10 cellular contexts compared by ENCODE assay signal in genomic region chr4:139509727-139510410, GRCh38. TPM values are rescaled to one million over a fixed set of nuclear protein-coding genes. Genes with fewer than 3 reads are reported as not detected.
DNase-seq lines count a peak whose midpoint lies in the region; TF ChIP-seq lines count a peak whose summit lies in the region.
"Had no signal": no experiment of that assay in that cellular context is flagged by ENCODE, and none has a peak within 500 bp of the region (broad histone marks: within the 10 kb centered on the region; RNA-seq: fewer than 3 reads in every experiment).

No MANE protein-coding gene starts in this region.

- H3K4me1 Mint-ChIP-seq in neural progenitor cell, result peaks cover 17% of the 10 kb centered on the region
- no peaks in the 10 kb centered on the region for H3K4me1 Mint-ChIP-seq in activated T-helper 2 cell treated with anti-CD3 and anti-CD28 coated beads, Interferon-gamma antibody, Interleukin-2, Interleukin-4, amounts not matched to agents 10 μg/mL and 5 μg/mL and 100 μg/mL, durations not matched to agents 14 hours and 24 hours and 36 hours (ENCODE audit: low read depth)

- no peaks in the 10 kb centered on the region for H3F3A ChIP-seq in neural progenitor cell (ENCODE audit: low read depth)

- H3K27ac Mint-ChIP-seq in neural progenitor cell, result no peak overlapping the region
- H3K27ac Mint-ChIP-seq in activated T-helper 2 cell treated with anti-CD3 and anti-CD28 coated beads, Interferon-gamma antibody, Interleukin-2, Interleukin-4, amounts not matched to agents 10 μg/mL and 5 μg/mL and 100 μg/mL, durations not matched to agents 14 hours and 24 hours and 36 hours, result no peak overlapping the region

- H3K36me3 ChIP-seq in neural progenitor cell (no peaks in the 10 kb centered on the region), uterus (no peaks in the 10 kb centered on the region)

- H3K79me2 ChIP-seq in neural progenitor cell (ENCODE audit: low read depth), result no peaks in the 10 kb centered on the region

- H3K9ac ChIP-seq in neural progenitor cell, result no peak overlapping the region

- DNase-seq in GM10266 (ENCODE audit: extremely low spot score), result no peak
- DNase-seq in NCI-H510A (lab: John Stamatoyannopoulos, UW), result peak; percentile 11
- no peak for DNase-seq in epithelial cell of proximal tubule (ENCODE audit: low read depth)
- peak; percentile 59 for DNase-seq in neural progenitor cell (ENCODE audit: low spot score)
- no peak for DNase-seq in uterus
- no peak for DNase-seq in activated T-helper 2 cell treated with anti-CD3 and anti-CD28 coated beads, Interferon-gamma antibody, Interleukin-2, Interleukin-4, amounts not matched to agents 10 μg/mL and 5 μg/mL and 100 μg/mL, durations not matched to agents 14 hours and 24 hours and 36 hours (ENCODE audit: low spot score)
- DNase-seq in NCI-H524 treated with DMSO at 0.1 percent for 48 hours (lab: John Stamatoyannopoulos, UW), result no peak
- no peak for DNase-seq in T-helper 2 cell
- DNase-seq: NCI-H1105 treated with DMSO at 0.1 percent for 48 hours; stimulated activated CD4-positive, alpha-beta T cell treated with anti-CD3 and anti-CD28 coated beads, Interleukin-1b, Interleukin-23, amount 100 ng/mL, for 48 hours had no signal

- TF ChIP-seq CTCF in GM10266 (IDR thresholded peaks at IDR 0.05; ENCODE audit: control insufficient read depth, insufficient read depth, low read depth, missing control alignments) (peak; percentile 45), epithelial cell of proximal tubule (conservative IDR thresholded peaks at IDR 0.05; ENCODE audit: low read depth, low read length) (peak; percentile 68), neural progenitor cell (IDR thresholded peaks at IDR 0.05) (peak; percentile 57), uterus (IDR thresholded peaks at IDR 0.05) (peak in 2 of 4 experiments; percentile 8 to 14)

- H3K4me2 ChIP-seq in neural progenitor cell, result no peak overlapping the region

- H3K27me3 ChIP-seq in neural progenitor cell (no peaks in the 10 kb centered on the region), uterus (no peaks in the 10 kb centered on the region)

- no peaks in the 10 kb centered on the region for H3K9me3 Mint-ChIP-seq in neural progenitor cell
- no peaks in the 10 kb centered on the region for H3K9me3 Mint-ChIP-seq in activated T-helper 2 cell treated with anti-CD3 and anti-CD28 coated beads, Interferon-gamma antibody, Interleukin-2, Interleukin-4, amounts not matched to agents 10 μg/mL and 5 μg/mL and 100 μg/mL, durations not matched to agents 14 hours and 24 hours and 36 hours

- H4K20me1 ChIP-seq in neural progenitor cell (ENCODE audit: low read depth), result no peaks in the 10 kb centered on the region

- H3K36me3 Mint-ChIP-seq in neural progenitor cell, result peaks cover 14% of the 10 kb centered on the region
- peaks cover 60% of the 10 kb centered on the region for H3K36me3 Mint-ChIP-seq in activated T-helper 2 cell treated with anti-CD3 and anti-CD28 coated beads, Interferon-gamma antibody, Interleukin-2, Interleukin-4, amounts not matched to agents 10 μg/mL and 5 μg/mL and 100 μg/mL, durations not matched to agents 14 hours and 24 hours and 36 hours (ENCODE audit: low read depth)

- H2AFZ ChIP-seq in neural progenitor cell (replicated peaks), result no peak overlapping the region

- H3K27ac ChIP-seq in neural progenitor cell (no peak overlapping the region), uterus (no peak overlapping the region)

- no peak for TF ChIP-seq POLR2A in uterus (IDR thresholded peaks at IDR 0.05)

- no peak overlapping the region for H3K4me3 Mint-ChIP-seq in neural progenitor cell
- H3K4me3 Mint-ChIP-seq in activated T-helper 2 cell treated with anti-CD3 and anti-CD28 coated beads, Interferon-gamma antibody, Interleukin-2, Interleukin-4, amounts not matched to agents 10 μg/mL and 5 μg/mL and 100 μg/mL, durations not matched to agents 14 hours and 24 hours and 36 hours (ENCODE audit: low read depth), result no peak overlapping the region

- H3K4me3 ChIP-seq in epithelial cell of proximal tubule (ENCODE audit: low read depth, low read length) (no peak overlapping the region), neural progenitor cell (no peak overlapping the region), uterus (no peak overlapping the region)

- H3K9me3 ChIP-seq in neural progenitor cell (ENCODE audit: low read depth), result no peaks in the 10 kb centered on the region
- H3K9me3 ChIP-seq in uterus, result no peaks in the 10 kb centered on the region

- intact Hi-C loops in uterus (cut with DNase I; ENCODE audit: low total_unique reads), result no loop called here
- intact Hi-C loops in activated T-helper 2 cell treated with anti-CD3 and anti-CD28 coated beads, Interferon-gamma antibody, Interleukin-2, Interleukin-4, amounts not matched to agents 10 μg/mL and 5 μg/mL and 100 μg/mL, durations not matched to agents 14 hours and 24 hours and 36 hours (cut with micrococcal nuclease), result no loop called here

- no peaks in the 10 kb centered on the region for H3K27me3 Mint-ChIP-seq in neural progenitor cell (ENCODE audit: insufficient read depth, low read depth)
- H3K27me3 Mint-ChIP-seq in activated T-helper 2 cell treated with anti-CD3 and anti-CD28 coated beads, Interferon-gamma antibody, Interleukin-2, Interleukin-4, amounts not matched to agents 10 μg/mL and 5 μg/mL and 100 μg/mL, durations not matched to agents 14 hours and 24 hours and 36 hours (ENCODE audit: low read depth), result no peaks in the 10 kb centered on the region

- H3K4me1 ChIP-seq in neural progenitor cell (no peaks in the 10 kb centered on the region), uterus (no peaks in the 10 kb centered on the region)

RNA-seq across cellular contexts. Expression of gene SETD7, which starts 46.1 kb away (rescaled TPM):
- total RNA-seq in epithelial cell of proximal tubule, result 21.7 and 29.4 TPM in 2 replicates
- 4.9 and 8.2 TPM in 2 replicates for total RNA-seq in neural progenitor cell (ENCODE audit: low replicate concordance)
- total RNA-seq in uterus, result 10 to 100 TPM; 38.9 to 80.6 (median 59.3) TPM
- 20.3 and 20.7 TPM in 2 replicates for total RNA-seq in activated T-helper 2 cell treated with anti-CD3 and anti-CD28 coated beads, Interferon-gamma antibody, Interleukin-2, Interleukin-4, amounts not matched to agents 10 μg/mL and 5 μg/mL and 100 μg/mL, durations not matched to agents 14 hours and 24 hours and 36 hours

RNA-seq across cellular contexts. Expression of gene RAB33B, which starts 55.9 kb away (rescaled TPM):
- total RNA-seq in epithelial cell of proximal tubule, result 3.9 and 5.9 TPM in 2 replicates
- 10.3 and 14.4 TPM in 2 replicates for total RNA-seq in neural progenitor cell (ENCODE audit: low replicate concordance)
- total RNA-seq in uterus, result 10 to 100 TPM in 3 of 4 donors, 1 to 10 TPM in 1; 9.2 to 46.8 (median 13.8) TPM
- total RNA-seq in activated T-helper 2 cell treated with anti-CD3 and anti-CD28 coated beads, Interferon-gamma antibody, Interleukin-2, Interleukin-4, amounts not matched to agents 10 μg/mL and 5 μg/mL and 100 μg/mL, durations not matched to agents 14 hours and 24 hours and 36 hours, result 3.8 and 4.5 TPM in 2 replicates

Comparison
In these comparisons a context has a peak if more than half of its experiments do, and no peak if none do; other contexts are left out.
1. DNase-seq: peak in NCI-H510A (single experiment) and neural progenitor cell (single experiment); none in GM10266 (single experiment), epithelial cell of proximal tubule (single experiment), uterus (0 of 2), activated T-helper 2 cell treated with anti-CD3 and anti-CD28 coated beads, Interferon-gamma antibody, Interleukin-2, Interleukin-4, amounts not matched to agents 10 μg/mL and 5 μg/mL and 100 μg/mL, durations not matched to agents 14 hours and 24 hours and 36 hours (single experiment), NCI-H524 treated with DMSO at 0.1 percent for 48 hours (single experiment) and T-helper 2 cell (0 of 5).